Comparison of ENCODE assay signal across 27 cellular contexts in the genomic region with DNA sequence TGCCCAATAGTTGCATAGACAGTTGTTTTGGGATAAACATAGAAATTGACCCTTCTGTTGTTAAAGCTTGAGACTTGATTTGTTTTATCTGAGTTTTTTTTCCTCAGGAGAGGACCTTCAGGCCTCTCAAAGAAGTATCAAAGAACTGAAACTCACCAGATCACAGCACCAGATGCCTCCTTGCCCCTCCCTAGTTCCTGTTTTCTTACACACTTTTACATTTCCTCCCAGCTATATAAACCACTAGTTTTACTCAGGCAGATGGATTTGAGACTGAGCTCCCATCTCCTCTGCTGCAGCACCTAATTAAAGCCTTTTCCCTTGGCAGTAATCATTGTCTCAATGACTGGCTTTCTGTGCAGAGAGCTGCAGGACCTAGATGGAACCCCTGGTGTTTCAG.
DNase-seq lines count a peak whose midpoint lies in the region; ATAC-seq, FAIRE-seq and TF ChIP-seq lines count a peak whose summit lies in the region.
"Had no signal": no experiment of that assay in that cellular context is flagged by ENCODE, and none has a peak within 500 bp of the region (broad histone marks: within the 10 kb centered on the region; RNA-seq: fewer than 3 reads in every experiment).

No MANE protein-coding gene starts in this region.

- no peaks in the 10 kb centered on the region for H4K20me1 ChIP-seq in BLaER1 treated with 17β-estradiol and CSF1 and Interleukin-3, amounts not matched to agents 10 nM and 100 nM
- no peaks in the 10 kb centered on the region for H4K20me1 ChIP-seq in OCI-LY7 (ENCODE audit: insufficient read depth, low read length)
- no peaks in the 10 kb centered on the region for H4K20me1 ChIP-seq in GM12878 (ENCODE audit: control insufficient read depth, insufficient read depth)

- TF ChIP-seq CTCF in OCI-LY7 (conservative IDR thresholded peaks at IDR 0.05; ENCODE audit: low read length) (no peak), GM12878 (IDR thresholded peaks at IDR 0.05 in 2 of 3, conservative IDR thresholded peaks at IDR 0.05 in 1 of 3; ENCODE audit: control insufficient read depth in 2 of 3, extremely low read depth in 1 of 3, insufficient read depth in 1 of 3, low read depth in 3 of 3, low read length in 3 of 3) (no peak)

- no peaks in the 10 kb centered on the region for H3K9me3 ChIP-seq in BLaER1 treated with 17β-estradiol and CSF1 and Interleukin-3, amounts not matched to agents 10 nM and 100 nM (replicated peaks in 1 of 11)
- H3K9me3 ChIP-seq in OCI-LY7 (ENCODE audit: low read length) (no peaks in the 10 kb centered on the region), GM12878 (replicated peaks; ENCODE audit: control insufficient read depth, insufficient read depth, low read length) (no peaks in the 10 kb centered on the region)
- H3K9me3 ChIP-seq: breast epithelium, SJCRH30, transverse colon had no signal

- in situ Hi-C loops in GM12878 (cut with MboI), result no loop called here

- no peak overlapping the region for H2AFZ ChIP-seq in OCI-LY7 (ENCODE audit: low read length)
- no peak overlapping the region for H2AFZ ChIP-seq in GM12878 (ENCODE audit: control insufficient read depth, low read depth, low read length)

- H3K4me2 ChIP-seq in BLaER1 treated with 17β-estradiol and CSF1 and Interleukin-3, amounts not matched to agents 10 nM and 100 nM, result peak overlapping the region in 10 of 11 experiments; percentile 21 to 54 (median 41); a peak in 19 of 22 replicates
- H3K4me2 ChIP-seq in OCI-LY7 (ENCODE audit: low read length) (no peak overlapping the region), GM12878 (ENCODE audit: control insufficient read depth, insufficient read depth) (no peak overlapping the region)

- H3K27ac ChIP-seq in BLaER1 treated with 17β-estradiol and CSF1 and Interleukin-3, amounts not matched to agents 10 nM and 100 nM, result no peak overlapping the region
- no peak overlapping the region for H3K27ac ChIP-seq in OCI-LY7 (ENCODE audit: low read depth, low read length, poor library complexity, severe bottlenecking)
- no peak overlapping the region for H3K27ac ChIP-seq in GM12878 (ENCODE audit: control insufficient read depth, insufficient read depth)
- H3K27ac ChIP-seq: breast epithelium, epithelial cell of prostate, SJCRH30, transverse colon had no signal

- no peak overlapping the region for H3K4me3 Mint-ChIP-seq in activated CD4-positive, alpha-beta T cell treated with anti-CD3 and anti-CD28 coated beads for 36 hours
- no peak overlapping the region for H3K4me3 Mint-ChIP-seq in effector memory CD8-positive, alpha-beta T cell
- H3K4me3 Mint-ChIP-seq: mesothelial cell of epicardium, natural killer cell had no signal

- ATAC-seq in activated CD4-positive, alpha-beta T cell treated with anti-CD3 and anti-CD28 coated beads for 36 hours, result peak; percentile 39
- ATAC-seq in GM12878 (peak; percentile 61), HG03095 (IDR thresholded peaks at IDR 0.05; ENCODE audit: unreplicated experiment) (no peak)
- no peak for ATAC-seq in effector memory CD8-positive, alpha-beta T cell (replicated peaks)
- ATAC-seq: activated CD4-positive, CD25-positive, alpha-beta regulatory T cell treated with anti-CD3 and anti-CD28 coated beads, Interleukin-2, amount 50 U/mL, for 24 hours; natural killer cell had no signal

- no peaks in the 10 kb centered on the region for H3K9me2 ChIP-seq in OCI-LY7 (ENCODE audit: insufficient read depth, low read length)

- POLR2A ChIA-PET in activated CD4-positive, alpha-beta T cell treated with anti-CD3 and anti-CD28 coated beads for 36 hours (lab: Charles Lee), result no interaction called here
- POLR2A ChIA-PET in OCI-LY7 (lab: Charles Lee), result no interaction called here
- POLR2A ChIA-PET in GM12878 (lab: Charles Lee), result no interaction called here

- intact Hi-C loops in activated CD4-positive, alpha-beta T cell treated with anti-CD3 and anti-CD28 coated beads for 36 hours (cut with DNase I, micrococcal nuclease), result no loop called here
- intact Hi-C loops in OCI-LY7 (cut with micrococcal nuclease; ENCODE audit: unreplicated experiment), result no loop called here
- intact Hi-C loops in GM12878 (cut with micrococcal nuclease; ENCODE audit: unreplicated experiment), result no loop called here

- RAD21 ChIA-PET in GM12878 (lab: Charles Lee; ENCODE audit: unreplicated experiment), result interaction anchor here (0.6 kb wide), 1 partner anchor 107 kb away, joined by 4 read pairs; no protein-coding TSS in a partner anchor

- no peak overlapping the region for H3K4me3 ChIP-seq in BLaER1 treated with 17β-estradiol and CSF1 and Interleukin-3, amounts not matched to agents 10 nM and 100 nM
- no peak overlapping the region for H3K4me3 ChIP-seq in OCI-LY7 (ENCODE audit: low read depth, low read length, poor library complexity, severe bottlenecking)
- H3K4me3 ChIP-seq in GM12878, result no peak overlapping the region
- H3K4me3 ChIP-seq: breast epithelium, SJCRH30, transverse colon had no signal

- no TSS peak for BruUV-seq in OCI-LY7 (replicated peaks; lab: Mats Ljungman, UMichigan)
- no TSS peak for BruUV-seq in GM12878 (replicated peaks; lab: Mats Ljungman, UMichigan)

- H3K9ac ChIP-seq in BLaER1 treated with 17β-estradiol and CSF1 and Interleukin-3, amounts not matched to agents 10 nM and 100 nM, result no peak overlapping the region
- no peak overlapping the region for H3K9ac ChIP-seq in GM12878 (ENCODE audit: control insufficient read depth, insufficient read depth, low read length)

- no peak for TF ChIP-seq RAD21 in GM12878 (IDR thresholded peaks at IDR 0.05; ENCODE audit: insufficient read depth, low read depth, low read length)

- peaks cover 9 to 19% (median 15%) of the 10 kb centered on the region in 10 experiments; a peak in 19 of 20 replicates for H3K4me1 ChIP-seq in BLaER1 treated with 17β-estradiol and CSF1 and Interleukin-3, amounts not matched to agents 10 nM and 100 nM
- H3K4me1 ChIP-seq in OCI-LY7 (ENCODE audit: insufficient read depth, low read length, poor library complexity, severe bottlenecking), result no peaks in the 10 kb centered on the region
- H3K4me1 ChIP-seq in GM12878 (ENCODE audit: control insufficient read depth, insufficient read depth, low read length), result no peaks in the 10 kb centered on the region
- H3K4me1 ChIP-seq: breast epithelium, SJCRH30, transverse colon had no signal

- CTCF ChIA-PET in activated CD4-positive, alpha-beta T cell treated with anti-CD3 and anti-CD28 coated beads for 36 hours (lab: Charles Lee), result interaction anchor here (1.2 kb wide), 1 partner anchor 19 kb away, joined by 3 read pairs; no protein-coding TSS in a partner anchor
- CTCF ChIA-PET in OCI-LY7 (lab: Charles Lee; ENCODE audit: unreplicated experiment), result no interaction called here
- CTCF ChIA-PET in GM12878 (lab: Yijun Ruan, JAX), result interaction anchor here (0.7 kb wide), 1 partner anchor 8 kb away, joined by 3 read pairs; no protein-coding TSS in a partner anchor

- no peak for DNase-seq in activated CD4-positive, alpha-beta T cell treated with anti-CD3 and anti-CD28 coated beads for 36 hours
- no peak for DNase-seq in activated CD4-positive, alpha-beta T cell treated with anti-CD3 and anti-CD28 coated beads for 48 hours
- peak; percentile 38 for DNase-seq in OCI-LY7 (ENCODE audit: low spot score)
- no peak for DNase-seq in GM12878 (ENCODE audit: low read depth, low spot score)
- DNase-seq in activated gamma-delta T cell (lab: John Stamatoyannopoulos, UW), result no peak
- no peak for DNase-seq in effector memory CD8-positive, alpha-beta T cell
- DNase-seq: amygdala; DMS79; effector CD4-positive, alpha-beta T cell; GF-D8; H7; IMR-90; islet precursor cell; natural killer cell; NCI-H2029; NCI-H526; SJCRH30; transverse colon had no signal

- no peaks in the 10 kb centered on the region for H3K27me3 Mint-ChIP-seq in activated CD4-positive, alpha-beta T cell treated with anti-CD3 and anti-CD28 coated beads for 36 hours
- no peaks in the 10 kb centered on the region for H3K27me3 Mint-ChIP-seq in effector memory CD8-positive, alpha-beta T cell

- H3K36me3 ChIP-seq in BLaER1 treated with 17β-estradiol and CSF1 and Interleukin-3, amounts not matched to agents 10 nM and 100 nM, result no peaks in the 10 kb centered on the region
- no peaks in the 10 kb centered on the region for H3K36me3 ChIP-seq in OCI-LY7 (ENCODE audit: insufficient read depth, low read length)
- H3K36me3 ChIP-seq in GM12878 (ENCODE audit: control insufficient read depth in 2 of 2, insufficient read depth in 2 of 2, low read length in 1 of 2), result no peaks in the 10 kb centered on the region
- H3K36me3 ChIP-seq: breast epithelium, SJCRH30, transverse colon had no signal

- peaks cover 21% of the 10 kb centered on the region for H3K4me1 Mint-ChIP-seq in activated CD4-positive, alpha-beta T cell treated with anti-CD3 and anti-CD28 coated beads for 36 hours
- H3K4me1 Mint-ChIP-seq in effector memory CD8-positive, alpha-beta T cell (ENCODE audit: low read depth in 2 of 2), result no peaks in the 10 kb centered on the region
- H3K4me1 Mint-ChIP-seq: mesothelial cell of epicardium had no signal

- no peak for FAIRE-seq in GM12878 (lab: Jason Lieb, UNC)
- FAIRE-seq: A204.1, GM19239 had no signal

- no peaks in the 10 kb centered on the region for H3K79me2 ChIP-seq in OCI-LY7 (ENCODE audit: insufficient read depth, low read depth, low read length)
- no peaks in the 10 kb centered on the region for H3K79me2 ChIP-seq in GM12878 (ENCODE audit: control insufficient read depth, insufficient read depth, low read length)

- TF ChIP-seq POLR2A in GM12878 (IDR thresholded peaks at IDR 0.05; ENCODE audit: low read depth, low read length), result no peak

- H3K27ac Mint-ChIP-seq in activated CD4-positive, alpha-beta T cell treated with anti-CD3 and anti-CD28 coated beads for 36 hours, result peak overlapping the region; percentile 66
- H3K27ac Mint-ChIP-seq in effector memory CD8-positive, alpha-beta T cell, result no peak overlapping the region
- H3K27ac Mint-ChIP-seq: activated T-helper 2 cell treated with anti-CD3 and anti-CD28 coated beads, Interferon-gamma antibody, Interleukin-2, Interleukin-4, amounts not matched to agents 10 μg/mL and 5 μg/mL and 100 μg/mL, durations not matched to agents 14 hours and 24 hours and 36 hours; mesothelial cell of epicardium had no signal

- SMC1A ChIA-PET in GM12878 (lab: Charles Lee; ENCODE audit: uncharacterized antibody, unreplicated experiment), result interaction anchor here (0.9 to 2.2 kb wide), 3 partner anchors 17 to 594 kb away, joined by 3 to 9 read pairs (median 4); no protein-coding TSS in a partner anchor

- TF ChIP-seq EP300 in GM12878 (IDR thresholded peaks at IDR 0.05; ENCODE audit: borderline replicate concordance in 1 of 2, control insufficient read depth in 1 of 2, low read depth in 2 of 2, low read length in 2 of 2), result no peak

- no peaks in the 10 kb centered on the region for H3K27me3 ChIP-seq in BLaER1 treated with 17β-estradiol and CSF1 and Interleukin-3, amounts not matched to agents 10 nM and 100 nM
- H3K27me3 ChIP-seq in GM12878 (replicated peaks in 1 of 2; ENCODE audit: control insufficient read depth in 2 of 2, insufficient read depth in 2 of 2, low read length in 1 of 2), result no peaks in the 10 kb centered on the region
- H3K27me3 ChIP-seq: breast epithelium, SJCRH30, transverse colon had no signal

- H3K36me3 Mint-ChIP-seq in activated CD4-positive, alpha-beta T cell treated with anti-CD3 and anti-CD28 coated beads for 36 hours (ENCODE audit: low read depth), result no peaks in the 10 kb centered on the region
- H3K36me3 Mint-ChIP-seq in effector memory CD8-positive, alpha-beta T cell (ENCODE audit: insufficient read depth), result no peaks in the 10 kb centered on the region
- H3K36me3 Mint-ChIP-seq: mesothelial cell of epicardium, natural killer cell had no signal

- H3K9me3 Mint-ChIP-seq in activated CD4-positive, alpha-beta T cell treated with anti-CD3 and anti-CD28 coated beads for 36 hours (ENCODE audit: low read depth), result peaks cover 2% of the 10 kb centered on the region
- peaks cover 0 to 16% of the 10 kb centered on the region in 2 donors for H3K9me3 Mint-ChIP-seq in effector memory CD8-positive, alpha-beta T cell

Comparison
In these comparisons a context has a peak if more than half of its experiments do, and no peak if none do; other contexts are left out.
1. ATAC-seq: peak in activated CD4-positive, alpha-beta T cell treated with anti-CD3 and anti-CD28 coated beads for 36 hours (single experiment) and GM12878 (single experiment); none in HG03095 (single experiment) and effector memory CD8-positive, alpha-beta T cell (single experiment).
2. H3K4me2 ChIP-seq: peak in BLaER1 treated with 17β-estradiol and CSF1 and Interleukin-3, amounts not matched to agents 10 nM and 100 nM (10 of 11); none in OCI-LY7 (single experiment) and GM12878 (single experiment).